32 cellular contexts compared by ENCODE assay signal in the genomic region with DNA sequence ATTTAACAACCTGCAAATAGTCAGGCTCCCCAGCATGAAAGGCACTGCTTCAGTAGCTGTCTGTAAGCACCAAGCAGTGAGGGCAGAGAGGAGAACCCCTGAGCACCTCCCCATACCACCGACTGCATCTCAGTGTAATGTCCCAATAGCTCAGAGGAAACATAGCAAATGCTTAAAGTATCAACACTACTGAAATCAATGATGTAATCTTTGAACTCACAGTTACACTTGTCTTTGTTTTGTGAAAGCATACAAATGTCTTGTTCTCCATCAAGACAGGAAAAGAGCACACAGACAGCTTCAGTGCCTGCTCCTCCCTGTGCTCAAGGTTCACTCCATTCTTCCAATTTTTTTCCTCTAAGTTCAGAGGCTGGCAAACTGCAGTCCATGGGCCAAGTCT.
"Had no signal": no experiment of that assay in that cellular context is flagged by ENCODE, and none has a peak within 500 bp of the region (broad histone marks: within the 10 kb centered on the region; RNA-seq: fewer than 3 reads in every experiment).

No MANE protein-coding gene starts in this region.

- DNase-seq: activated CD4-positive, alpha-beta T cell treated with anti-CD3 and anti-CD28 coated beads, Interleukin-2, amount 10 ng/mL, durations not matched to agents 24 days and 14 days; activated CD4-positive, alpha-beta T cell treated with anti-CD3 and anti-CD28 coated beads, Interleukin-2, amount 50 U/mL, for 4 hours; activated CD8-positive, alpha-beta T cell treated with anti-CD3 and anti-CD28 coated beads for 36 hours; activated effector memory CD4-positive, alpha-beta T cell treated with anti-CD3 and anti-CD28 coated beads, Interleukin-2, amount 50 U/mL, for 16 hours; activated naive CD4-positive, alpha-beta T cell; activated naive CD4-positive, alpha-beta T cell treated with anti-CD3 and anti-CD28 coated beads, Interleukin-2, amount 50 U/mL, for 16 hours; activated naive CD8-positive, alpha-beta T cell treated with anti-CD3 and anti-CD28 coated beads, Interleukin-2, amount 10 ng/mL, durations not matched to agents 7 days and 5 days; activated T-cell treated with anti-CD3 and anti-CD28 coated beads, Interleukin-2, amount 50 U/mL, for 1 hour; activated T-cell treated with anti-CD3 and anti-CD28 coated beads, Interleukin-2, amount 50 U/mL, for 72 hours; amygdala; body of pancreas; NCI-H1048; NCI-H1105 treated with DMSO at 0.1 percent for 48 hours; NCI-H1436; NCI-H1694; NCI-H2029; NCI-H345; NCI-H526; NCI-H748 treated with DMSO at 0.1 percent for 48 hours; NK-92 treated with Interleukin-12 subunit alpha and Interleukin-12 subunit beta, amount 100 ng/mL, for 24 hours; PC-3; Peyer's patch; RPMI8226; SHP77 treated with DMSO at 0.1 percent for 48 hours; SW 1271; T-helper 1 cell; T-helper 2 cell; T-helper 9 cell; WERI-Rb-1 had no signal

- ATAC-seq: activated CD8-positive, alpha-beta T cell treated with anti-CD3 and anti-CD28 coated beads for 36 hours; activated T-cell treated with anti-CD3 and anti-CD28 coated beads, Interleukin-2, amount 50 U/mL, for 72 hours; activated T-helper 17 cell treated with anti-CD3 and anti-CD28 coated beads, Interleukin-2, amount 50 U/mL, for 72 hours; body of pancreas; PC-3 had no signal

- H3K4me3 Mint-ChIP-seq: activated CD4-positive, alpha-beta T cell treated with anti-CD3 and anti-CD28 coated beads, Interleukin-2, amount 10 ng/mL, durations not matched to agents 24 days and 14 days; activated CD8-positive, alpha-beta T cell treated with anti-CD3 and anti-CD28 coated beads for 36 hours; activated naive CD8-positive, alpha-beta T cell treated with anti-CD3 and anti-CD28 coated beads, Interleukin-2, amount 10 ng/mL, durations not matched to agents 7 days and 5 days; activated T-cell treated with anti-CD3 and anti-CD28 coated beads, Interleukin-2, amount 50 U/mL, for 72 hours; activated T-helper 17 cell treated with anti-CD3 and anti-CD28 coated beads, Interleukin-2, amount 50 U/mL, for 72 hours had no signal

- H3K36me3 Mint-ChIP-seq: activated naive CD8-positive, alpha-beta T cell treated with anti-CD3 and anti-CD28 coated beads, Interleukin-2, amount 10 ng/mL, durations not matched to agents 7 days and 5 days had no signal

- H3K9me3 Mint-ChIP-seq: activated CD4-positive, alpha-beta T cell treated with anti-CD3 and anti-CD28 coated beads, Interleukin-2, amount 10 ng/mL, durations not matched to agents 24 days and 14 days; activated CD8-positive, alpha-beta T cell treated with anti-CD3 and anti-CD28 coated beads for 36 hours; activated naive CD8-positive, alpha-beta T cell treated with anti-CD3 and anti-CD28 coated beads, Interleukin-2, amount 10 ng/mL, durations not matched to agents 7 days and 5 days; activated T-cell treated with anti-CD3 and anti-CD28 coated beads, Interleukin-2, amount 50 U/mL, for 72 hours; activated T-helper 17 cell treated with anti-CD3 and anti-CD28 coated beads, Interleukin-2, amount 50 U/mL, for 72 hours had no signal

- H3K27ac ChIP-seq: ascending aorta, body of pancreas, breast epithelium, Peyer's patch, WERI-Rb-1 had no signal

- H3K27me3 Mint-ChIP-seq: activated CD8-positive, alpha-beta T cell treated with anti-CD3 and anti-CD28 coated beads for 36 hours had no signal

- H3K4me1 Mint-ChIP-seq: activated CD4-positive, alpha-beta T cell treated with anti-CD3 and anti-CD28 coated beads, Interleukin-2, amount 10 ng/mL, durations not matched to agents 24 days and 14 days; activated naive CD8-positive, alpha-beta T cell treated with anti-CD3 and anti-CD28 coated beads, Interleukin-2, amount 10 ng/mL, durations not matched to agents 7 days and 5 days; activated T-helper 17 cell treated with anti-CD3 and anti-CD28 coated beads, Interleukin-2, amount 50 U/mL, for 72 hours had no signal

- H3K36me3 ChIP-seq: ascending aorta, breast epithelium, Peyer's patch, WERI-Rb-1 had no signal

- H3K4me3 ChIP-seq: ascending aorta, body of pancreas, breast epithelium, Peyer's patch had no signal

- H3K9me3 ChIP-seq: ascending aorta, body of pancreas, breast epithelium, Peyer's patch had no signal

- H3K4me1 ChIP-seq: ascending aorta, body of pancreas, breast epithelium had no signal

- H3K27me3 ChIP-seq: ascending aorta, body of pancreas, breast epithelium, Peyer's patch had no signal

- H3K27ac Mint-ChIP-seq: activated CD4-positive, alpha-beta T cell treated with anti-CD3 and anti-CD28 coated beads, Interleukin-2, amount 10 ng/mL, durations not matched to agents 24 days and 14 days; activated CD8-positive, alpha-beta T cell treated with anti-CD3 and anti-CD28 coated beads for 36 hours; activated naive CD8-positive, alpha-beta T cell treated with anti-CD3 and anti-CD28 coated beads, Interleukin-2, amount 10 ng/mL, durations not matched to agents 7 days and 5 days; activated T-cell treated with anti-CD3 and anti-CD28 coated beads, Interleukin-2, amount 50 U/mL, for 72 hours; activated T-helper 17 cell treated with anti-CD3 and anti-CD28 coated beads, Interleukin-2, amount 50 U/mL, for 72 hours had no signal
